ENCODE assay signal across 20 cellular contexts in the genomic region with DNA sequence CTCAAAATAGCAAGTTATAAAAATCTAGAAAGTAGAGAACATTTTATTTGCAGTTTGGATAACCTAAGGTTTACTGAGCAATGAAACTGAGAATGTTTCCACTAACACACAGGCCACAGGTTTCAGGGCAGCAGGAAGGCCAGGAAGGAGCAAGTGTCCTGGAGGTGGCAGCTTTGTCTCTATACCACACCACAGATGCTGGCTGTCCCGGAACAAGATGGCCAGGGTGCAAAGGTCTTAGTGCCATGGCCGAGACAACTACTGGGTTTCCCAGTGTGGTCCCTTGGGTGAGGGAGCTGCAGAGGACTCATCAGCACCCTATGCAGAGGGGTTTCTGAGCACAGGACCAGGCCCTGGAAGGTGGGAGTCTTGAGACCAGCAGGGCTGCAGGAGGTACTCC.
A peak's percentile ranks its signal among the peaks of the same experiment; 100 is the strongest.
DNase-seq lines count a peak whose midpoint lies in the region; ATAC-seq and TF ChIP-seq lines count a peak whose summit lies in the region.
"Had no signal": no experiment of that assay in that cellular context is flagged by ENCODE, and none has a peak within 500 bp of the region (broad histone marks: within the 10 kb centered on the region; RNA-seq: fewer than 3 reads in every experiment).

No MANE protein-coding gene starts in this region.

- peaks cover 5% of the 10 kb centered on the region for H3K27me3 Mint-ChIP-seq in glutamatergic neuron (ENCODE audit: unreplicated experiment)

- no peak overlapping the region for H3K4ac ChIP-seq in trophoblast cell (ENCODE audit: low read depth, low read length)

- no peak for ATAC-seq in HG02798 (IDR thresholded peaks at IDR 0.05; ENCODE audit: poor library complexity, unreplicated experiment)
- ATAC-seq: HepG2, Right ventricle myocardium inferior had no signal

- peaks cover 43% of the 10 kb centered on the region for H3K4me1 Mint-ChIP-seq in glutamatergic neuron (ENCODE audit: low read depth, unreplicated experiment)

- no CpG with 5 or more reads among the region's 2 CpGs for WGBS in trophoblast cell (ENCODE audit: extremely low coverage, insufficient coverage, insufficient read length)

- H3K4me1 ChIP-seq in BLaER1 treated with 17β-estradiol and CSF1 and Interleukin-3, amounts not matched to agents 10 nM and 100 nM = peaks cover 77 to 89% (median 87%) of the 10 kb centered on the region in 10 experiments
- H3K4me1 ChIP-seq in HEK293 (ENCODE audit: control insufficient read depth, insufficient read depth, low read length) (peaks cover 17% of the 10 kb centered on the region), trophoblast cell (ENCODE audit: control insufficient read depth in 1 of 2, insufficient read depth in 2 of 2, low read length in 2 of 2) (peaks cover 22 to 26% of the 10 kb centered on the region in 2 experiments)

- peak overlapping the region in 4 of 11 experiments; percentile 22 to 51 (median 26); a peak in 5 of 22 replicates for H3K27ac ChIP-seq in BLaER1 treated with 17β-estradiol and CSF1 and Interleukin-3, amounts not matched to agents 10 nM and 100 nM
- H3K27ac ChIP-seq in HEK293 (ENCODE audit: extremely low read depth, low read depth, low read length) = no peak overlapping the region
- H3K27ac ChIP-seq in trophoblast cell (ENCODE audit: low read depth, low read length) = no peak overlapping the region
- H3K27ac ChIP-seq: PC-9, SK-N-MC had no signal

- DNase-seq in glutamatergic neuron = no peak
- DNase-seq in trophoblast cell = no peak
- no peak for DNase-seq in NCI-H1417 treated with DMSO at 0.1 percent for 48 hours (lab: John Stamatoyannopoulos, UW)
- no peak for DNase-seq in NCI-H2196 (lab: John Stamatoyannopoulos, UW; ENCODE audit: unreplicated experiment)
- no peak for DNase-seq in cerebellum (ENCODE audit: low spot score)
- DNase-seq: COR-L47, DMS153, H9, KG1, NCI-H1436, NCI-H2029, NCI-H510A, PC-9 had no signal

- no peak overlapping the region for H4K8ac ChIP-seq in trophoblast cell (ENCODE audit: low read depth, low read length)

- H3K36me3 ChIP-seq in BLaER1 treated with 17β-estradiol and CSF1 and Interleukin-3, amounts not matched to agents 10 nM and 100 nM = peaks cover 28 to 63% (median 43%) of the 10 kb centered on the region in 11 experiments
- H3K36me3 ChIP-seq in HEK293 (ENCODE audit: control insufficient read depth in 2 of 2, insufficient read depth in 1 of 2, low read length in 2 of 2) (peaks cover 0 to 8% of the 10 kb centered on the region in 2 experiments; a peak in 2 of 3 replicates), trophoblast cell (ENCODE audit: control insufficient read depth in 1 of 2, insufficient read depth in 2 of 2, low read length in 2 of 2) (peaks cover 6 to 8% of the 10 kb centered on the region in 2 experiments)

- H3K4me3 ChIP-seq in BLaER1 treated with 17β-estradiol and CSF1 and Interleukin-3, amounts not matched to agents 10 nM and 100 nM = no peak overlapping the region
- H3K4me3 ChIP-seq in HEK293 (ENCODE audit: low read depth, low read length) (no peak overlapping the region), trophoblast cell (ENCODE audit: low read depth, low read length) (no peak overlapping the region)
- H3K4me3 ChIP-seq: A549, PC-9, SK-N-MC had no signal

- H3K27ac Mint-ChIP-seq in glutamatergic neuron (ENCODE audit: unreplicated experiment) = peak overlapping the region; percentile 48

- no peaks in the 10 kb centered on the region for H3K27me3 ChIP-seq in BLaER1 treated with 17β-estradiol and CSF1 and Interleukin-3, amounts not matched to agents 10 nM and 100 nM
- no peaks in the 10 kb centered on the region for H3K27me3 ChIP-seq in trophoblast cell (ENCODE audit: insufficient read depth, low read length)

- peaks cover 11% of the 10 kb centered on the region for H3K79me1 ChIP-seq in trophoblast cell (ENCODE audit: low read length)

- peak overlapping the region; percentile 33 to 96 (median 62) for H3K4me2 ChIP-seq in BLaER1 treated with 17β-estradiol and CSF1 and Interleukin-3, amounts not matched to agents 10 nM and 100 nM
- no peak overlapping the region for H3K4me2 ChIP-seq in trophoblast cell (ENCODE audit: low read length)
- H3K4me2 ChIP-seq: A549, PC-9 had no signal

- TF ChIP-seq CTCF in HEK293 (tag by site-specific recombination; IDR thresholded peaks at IDR 0.05) = no peak
- no peak for TF ChIP-seq CTCF in glutamatergic neuron (IDR thresholded peaks at IDR 0.05; ENCODE audit: partially characterized antibody, unreplicated experiment)

- H4K12ac ChIP-seq in trophoblast cell (ENCODE audit: low read depth, low read length) = no peak overlapping the region

- H3K4me3 Mint-ChIP-seq in glutamatergic neuron (ENCODE audit: unreplicated experiment) = no peak overlapping the region
- H3K4me3 Mint-ChIP-seq: H9 had no signal

- POLR2A ChIA-PET in HEK293 (lab: Yijun Ruan, JAX) = no interaction called here

- H3K14ac ChIP-seq in trophoblast cell (ENCODE audit: low read length) = no peak overlapping the region

- H3K23ac ChIP-seq in trophoblast cell (ENCODE audit: low read length) = no peak overlapping the region

- no peak overlapping the region for H3K18ac ChIP-seq in trophoblast cell (ENCODE audit: low read length)

- H3K9me3 ChIP-seq in BLaER1 treated with 17β-estradiol and CSF1 and Interleukin-3, amounts not matched to agents 10 nM and 100 nM (replicated peaks in 1 of 11) = no peaks in the 10 kb centered on the region
- H3K9me3 ChIP-seq in HEK293 (ENCODE audit: control insufficient read depth, insufficient read depth, low read depth, low read length) (no peaks in the 10 kb centered on the region), trophoblast cell (ENCODE audit: insufficient read depth, low read depth, low read length) (no peaks in the 10 kb centered on the region)
- H3K9me3 ChIP-seq: A549 had no signal

- H4K91ac ChIP-seq in trophoblast cell (ENCODE audit: low read depth, low read length) = no peak overlapping the region

- no peaks in the 10 kb centered on the region for H3K36me3 Mint-ChIP-seq in glutamatergic neuron (ENCODE audit: unreplicated experiment)

- peaks cover 2% of the 10 kb centered on the region for H3K79me2 ChIP-seq in trophoblast cell (ENCODE audit: control insufficient read depth, insufficient read depth, low read length, poor library complexity)

- peak overlapping the region in 2 of 11 experiments; percentile 12 to 21; a peak in 2 of 22 replicates for H3K9ac ChIP-seq in BLaER1 treated with 17β-estradiol and CSF1 and Interleukin-3, amounts not matched to agents 10 nM and 100 nM
- no peak overlapping the region for H3K9ac ChIP-seq in trophoblast cell (ENCODE audit: low read length)

- peaks cover 14% of the 10 kb centered on the region for H3K9me3 Mint-ChIP-seq in glutamatergic neuron (ENCODE audit: unreplicated experiment)
- H3K9me3 Mint-ChIP-seq: H9 had no signal

- H2BK12ac ChIP-seq in trophoblast cell (ENCODE audit: low read length) = no peak overlapping the region

- H2AK5ac ChIP-seq in trophoblast cell (ENCODE audit: low read length) = peak overlapping the region; percentile 24

- no peak overlapping the region for H2AFZ ChIP-seq in trophoblast cell (ENCODE audit: insufficient read depth, low read length, poor library complexity)
- H2AFZ ChIP-seq: PC-9 had no signal

- H2BK120ac ChIP-seq in trophoblast cell (ENCODE audit: insufficient read depth, low read length, poor library complexity) = no peak overlapping the region

- H2BK5ac ChIP-seq in trophoblast cell (ENCODE audit: low read depth, low read length, poor library complexity) = no peak overlapping the region

- CTCF ChIA-PET in HEK293 (lab: Yijun Ruan, JAX) = interaction anchor here (1.6 kb wide), 1 partner anchor 20 kb away, joined by 5 read pairs; no protein-coding TSS in a partner anchor

- peaks cover 81 to 100% (median 97%) of the 10 kb centered on the region in 11 experiments for H4K20me1 ChIP-seq in BLaER1 treated with 17β-estradiol and CSF1 and Interleukin-3, amounts not matched to agents 10 nM and 100 nM

TF ChIP-seq in HEK293, 187 proteins besides CTCF, POLR2A, EP300 and RAD21:
- no peak for TF ChIP-seq ZNF174 (tag by site-specific recombination; IDR thresholded peaks at IDR 0.05)
- no peak for TF ChIP-seq ZNF791 (tag by site-specific recombination; IDR thresholded peaks at IDR 0.05)
- no peak for TF ChIP-seq ZNF146 (tag by site-specific recombination; IDR thresholded peaks at IDR 0.05)
- 0 out of 2 replicates have a peak, but pooled peaks have one; percentile 25 for TF ChIP-seq ZNF600 (tag by site-specific recombination; IDR thresholded peaks at IDR 0.05)
- no peak for TF ChIP-seq GLIS2 (tag by site-specific recombination; IDR thresholded peaks at IDR 0.05)
- no peak for TF ChIP-seq ZNF792 (tag by site-specific recombination; IDR thresholded peaks at IDR 0.05)
- no peak for TF ChIP-seq ZNF2 (tag by site-specific recombination; IDR thresholded peaks at IDR 0.05)
- TF ChIP-seq ZNF664 (tag by site-specific recombination; IDR thresholded peaks at IDR 0.05) = no peak
